8 cellular contexts compared by ENCODE assay signal in genomic region chr2:63842149-63843061, GRCh38. TPM values are rescaled to one million over a fixed set of nuclear protein-coding genes. Genes with fewer than 3 reads are reported as not detected.
DNase-seq lines count a peak whose midpoint lies in the region; ATAC-seq and TF ChIP-seq lines count a peak whose summit lies in the region.

No MANE protein-coding gene starts in this region.

- H3K27ac ChIP-seq in foreskin keratinocyte = peak overlapping the region; percentile 85
- H3K27ac ChIP-seq in neuronal stem cell (replicated peaks; ENCODE audit: low read length) = peak overlapping the region; percentile 98

- H3K36me3 ChIP-seq in neuronal stem cell (replicated peaks in 1 of 2; ENCODE audit: control insufficient read depth in 2 of 2, insufficient read depth in 2 of 2, low read length in 2 of 2) = no peaks in the 10 kb centered on the region

- no peak overlapping the region for H2AK5ac ChIP-seq in neuronal stem cell (ENCODE audit: low read depth, low read length)

- H3K23ac ChIP-seq in neuronal stem cell (ENCODE audit: low read depth, low read length, poor library complexity) = no peak overlapping the region

- no peak overlapping the region for H2BK5ac ChIP-seq in neuronal stem cell (ENCODE audit: low read length)

- peak; percentile 45 for DNase-seq in NCI-H1105 treated with DMSO at 0.1 percent for 48 hours (lab: John Stamatoyannopoulos, UW)
- DNase-seq in NCI-H1105 (lab: John Stamatoyannopoulos, UW) = no peak
- peak; percentile 11 for DNase-seq in NCI-H1092 (lab: John Stamatoyannopoulos, UW)
- no peak for DNase-seq in activated T-cell treated with anti-CD3 and anti-CD28 coated beads, Interleukin-2, amount 50 U/mL, for 4 hours
- peak; percentile 37 to 53 for DNase-seq in foreskin keratinocyte
- DNase-seq in neuronal stem cell (ENCODE audit: low spot score) = no peak

- H3K4me1 Mint-ChIP-seq in activated T-cell treated with anti-CD3 and anti-CD28 coated beads, Interleukin-2, amount 50 U/mL, for 4 hours (ENCODE audit: low read depth) = peaks cover 51% of the 10 kb centered on the region

- H3K9ac ChIP-seq in neuronal stem cell (ENCODE audit: low read depth, low read length, poor library complexity) = peak overlapping the region; percentile 75

- H4K91ac ChIP-seq in neuronal stem cell (ENCODE audit: low read depth, low read length, poor library complexity) = no peak overlapping the region

- peak overlapping the region; percentile 99 for H3K4me3 Mint-ChIP-seq in activated T-cell treated with anti-CD3 and anti-CD28 coated beads, Interleukin-2, amount 50 U/mL, for 4 hours

- no peak overlapping the region for H3K18ac ChIP-seq in neuronal stem cell (ENCODE audit: low read length)

- no CpG with 5 or more reads among the region's 24 CpGs for WGBS in neuronal stem cell (ENCODE audit: extremely low coverage in 2 of 2, insufficient read length in 2 of 2, insufficient replicate concordance in 1 of 2), 2 donors

- H3K27me3 ChIP-seq in foreskin keratinocyte (no peaks in the 10 kb centered on the region), neuronal stem cell (ENCODE audit: control insufficient read depth in 3 of 3, insufficient read depth in 3 of 3, low read depth in 1 of 3, low read length in 3 of 3) (no peaks in the 10 kb centered on the region)

- H3K4me1 ChIP-seq in foreskin keratinocyte (peaks cover 5% of the 10 kb centered on the region), neuronal stem cell (ENCODE audit: control insufficient read depth in 2 of 2, insufficient read depth in 1 of 2, low read depth in 1 of 2, low read length in 2 of 2) (peaks cover 2 to 5% of the 10 kb centered on the region in 2 donors)

- H4K8ac ChIP-seq in neuronal stem cell (ENCODE audit: low read depth, low read length) = no peak overlapping the region

- H2AFZ ChIP-seq in neuronal stem cell (ENCODE audit: low read length) = peak overlapping the region; percentile 97

- H2BK12ac ChIP-seq in neuronal stem cell (ENCODE audit: low read length) = no peak overlapping the region

- peak overlapping the region; percentile 84 for H3K4me2 ChIP-seq in neuronal stem cell (ENCODE audit: insufficient read depth, low read length, poor library complexity, severe bottlenecking)

- no peak overlapping the region for H2BK120ac ChIP-seq in neuronal stem cell (ENCODE audit: low read depth, low read length)

- H3K14ac ChIP-seq in neuronal stem cell (ENCODE audit: low read length) = no peak overlapping the region

- TF ChIP-seq CTCF in foreskin keratinocyte (conservative IDR thresholded peaks at IDR 0.05) = no peak

- H2BK15ac ChIP-seq in neuronal stem cell (ENCODE audit: low read length) = no peak overlapping the region

- no peak overlapping the region for H3K4ac ChIP-seq in neuronal stem cell (ENCODE audit: low read length)

- no peaks in the 10 kb centered on the region for H3K27me3 Mint-ChIP-seq in activated T-cell treated with anti-CD3 and anti-CD28 coated beads, Interleukin-2, amount 50 U/mL, for 4 hours (ENCODE audit: low read depth)

- peaks cover 2% of the 10 kb centered on the region for H3K79me1 ChIP-seq in neuronal stem cell (ENCODE audit: low read depth, low read length)

- peak overlapping the region; percentile 75 to 94 for H3K4me3 ChIP-seq in neuronal stem cell (ENCODE audit: low read length in 2 of 2)

- peaks cover 0 to 3% of the 10 kb centered on the region in 2 donors for H3K9me3 ChIP-seq in neuronal stem cell (replicated peaks in 1 of 2; ENCODE audit: control insufficient read depth in 2 of 2, insufficient read depth in 1 of 2, low read depth in 1 of 2, low read length in 2 of 2)

- no peak for ATAC-seq in activated T-cell treated with anti-CD3 and anti-CD28 coated beads, Interleukin-2, amount 50 U/mL, for 4 hours
- no peak for ATAC-seq in foreskin keratinocyte
- ATAC-seq in GM19395 (IDR thresholded peaks at IDR 0.05; ENCODE audit: unreplicated experiment) = no peak
- no peak for ATAC-seq in activated CD4-positive, CD25-positive, alpha-beta regulatory T cell treated with anti-CD3 and anti-CD28 coated beads, Interleukin-2, amount 50 U/mL, for 24 hours

- no peaks in the 10 kb centered on the region for H3K9me3 Mint-ChIP-seq in activated T-cell treated with anti-CD3 and anti-CD28 coated beads, Interleukin-2, amount 50 U/mL, for 4 hours

- no peaks in the 10 kb centered on the region for H3K36me3 Mint-ChIP-seq in activated T-cell treated with anti-CD3 and anti-CD28 coated beads, Interleukin-2, amount 50 U/mL, for 4 hours (ENCODE audit: insufficient read depth)

RNA-seq across cellular contexts. Expression of gene UGP2, which starts 0.7 kb away (rescaled TPM):
- total RNA-seq in activated T-cell treated with anti-CD3 and anti-CD28 coated beads, Interleukin-2, amount 50 U/mL, for 4 hours = 10 to 100 TPM; 46.1 to 48.6 (median 47.7) TPM
- total RNA-seq in foreskin keratinocyte = 157 and 178 TPM in 2 replicates
- 96.5 and 100 TPM in 2 replicates for polyA plus RNA-seq in foreskin keratinocyte
- polyA plus RNA-seq in neuronal stem cell (2013, experiment 1 of 2) = 45.3 TPM
- polyA plus RNA-seq in neuronal stem cell (2013, experiment 2 of 2) = 42.0 TPM

Comparison
In these comparisons a context has a peak if more than half of its experiments do, and no peak if none do; other contexts are left out.
1. DNase-seq: peak in NCI-H1105 treated with DMSO at 0.1 percent for 48 hours (single experiment), NCI-H1092 (single experiment) and foreskin keratinocyte (2 of 2); none in NCI-H1105 (single experiment), activated T-cell treated with anti-CD3 and anti-CD28 coated beads, Interleukin-2, amount 50 U/mL, for 4 hours (single experiment) and neuronal stem cell (single experiment).